20 cellular contexts compared by ENCODE assay signal in the genomic region with DNA sequence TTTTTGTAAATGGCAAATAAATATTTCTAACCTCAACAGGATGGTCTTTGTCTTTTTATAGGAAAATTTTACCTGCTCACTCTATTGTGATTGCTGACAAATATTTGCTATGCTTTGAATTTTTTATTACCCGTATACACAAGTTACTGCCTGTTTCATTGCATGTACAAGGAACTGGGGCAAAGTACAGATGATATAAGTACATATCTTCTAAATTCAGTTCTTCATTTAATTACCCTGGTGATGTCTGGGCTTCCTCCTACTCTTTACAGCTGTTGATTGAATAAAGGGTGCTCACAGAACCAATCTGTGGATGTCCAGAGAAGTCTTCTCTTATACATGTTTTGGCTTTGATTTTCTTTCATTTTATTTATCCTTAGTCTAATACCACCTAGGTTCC. TPM values are rescaled to one million over a fixed set of nuclear protein-coding genes. Genes with fewer than 3 reads are reported as not detected.
"Had no signal": no experiment of that assay in that cellular context is flagged by ENCODE, and none has a peak within 500 bp of the region (broad histone marks: within the 10 kb centered on the region; RNA-seq: fewer than 3 reads in every experiment).

No MANE protein-coding gene starts in this region.

- DNase-seq: IMR-90, Kasumi-1, MM.1S, NCI-H1092 treated with DMSO at 0.1 percent for 48 hours, NCI-H1436 treated with DMSO at 0.1 percent for 48 hours, NCI-H1694, NCI-H187 treated with DMSO at 0.1 percent for 48 hours, NCI-H2029 treated with DMSO at 0.1 percent for 48 hours, NCI-H2227 treated with DMSO at 0.1 percent for 48 hours, NCI-H524, NCI-H526 treated with DMSO at 0.1 percent for 48 hours, NCI-H774, SHP77, T-helper 1 cell had no signal

- ATAC-seq: HepG2, Panc1, SK-N-SH treated with all-trans-retinoic acid at 6 μM for 48 hours had no signal

- FAIRE-seq: HepG2 had no signal

- H3K27ac ChIP-seq: RWPE1 had no signal

- H3K4me2 ChIP-seq: KMS-11 had no signal

- H3K9ac ChIP-seq: KMS-11 had no signal

RNA-seq across cellular contexts. Expression of a gene that starts 26.5 kb away (rescaled TPM):
- total RNA-seq: HepG2, HT1080 had no signal
- polyA plus RNA-seq: HepG2 had no signal
